In the genomic region with DNA sequence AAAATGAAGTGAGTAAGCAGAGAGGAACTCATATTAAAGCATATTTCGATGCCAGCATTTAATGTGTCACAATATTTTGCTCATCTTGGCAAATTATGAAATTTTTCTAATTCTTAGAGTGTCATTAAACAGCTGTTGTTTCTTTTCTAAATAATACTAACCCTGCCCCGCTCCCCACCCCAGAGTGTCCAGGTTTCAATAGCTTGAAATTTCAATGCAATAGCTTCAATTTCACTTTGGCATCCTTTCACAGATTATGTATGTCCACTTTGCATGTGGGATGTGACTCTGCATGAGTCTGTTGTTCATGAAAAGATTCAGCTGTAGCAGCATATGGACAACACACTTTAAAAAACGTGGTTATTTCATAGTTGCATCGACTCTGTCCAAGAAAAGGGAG, we compare ENCODE assay signal across 20 cellular contexts.
DNase-seq lines count a peak whose midpoint lies in the region; ATAC-seq lines count a peak whose summit lies in the region.
"Had no signal": no experiment of that assay in that cellular context is flagged by ENCODE, and none has a peak within 500 bp of the region (broad histone marks: within the 10 kb centered on the region; RNA-seq: fewer than 3 reads in every experiment).

No MANE protein-coding gene starts in this region.

- H3K27ac ChIP-seq in CD4-positive, alpha-beta memory T cell (ENCODE audit: low read depth, low read length) = no peak overlapping the region
- H3K27ac ChIP-seq: foreskin keratinocyte had no signal

- H3K36me3 Mint-ChIP-seq in CD4-positive, alpha-beta memory T cell = no peaks in the 10 kb centered on the region
- H3K36me3 Mint-ChIP-seq: type B pancreatic cell had no signal

- H3K4me3 Mint-ChIP-seq in CD4-positive, alpha-beta memory T cell = no peak overlapping the region
- H3K4me3 Mint-ChIP-seq: activated B cell treated with CpG ODN at 0.5 μM for 24 hours; neural crest cell; T-helper 1 cell treated with Interleukin-12 subunit alpha and Interleukin-12 subunit beta and Interleukin-4 antibody, amounts not matched to agents 30 μg/mL and 1 μg/mL, for 36 hours; type B pancreatic cell had no signal

- no peak overlapping the region for H3K4me3 ChIP-seq in CD4-positive, alpha-beta memory T cell (ENCODE audit: low read length in 2 of 2)
- H3K4me3 ChIP-seq: lung had no signal

- H3K36me3 ChIP-seq in CD4-positive, alpha-beta memory T cell (ENCODE audit: insufficient read depth, low read length) = no peaks in the 10 kb centered on the region

- no peaks in the 10 kb centered on the region for H3K9me3 ChIP-seq in CD4-positive, alpha-beta memory T cell (ENCODE audit: control insufficient read depth in 1 of 2, low read length in 2 of 2)

- CTCF ChIA-PET in CD4-positive, alpha-beta memory T cell (lab: Charles Lee; ENCODE audit: partially characterized antibody) = no interaction called here

- ATAC-seq in sciatic nerve (peak; percentile 15), HG03354 (IDR thresholded peaks at IDR 0.05; ENCODE audit: poor library complexity, severe bottlenecking, unreplicated experiment) (no peak), GM21723 (IDR thresholded peaks at IDR 0.05; ENCODE audit: unreplicated experiment) (no peak)
- ATAC-seq: foreskin keratinocyte had no signal

- peaks cover 0 to 3% (median 0%) of the 10 kb centered on the region in 8 donors for H3K9me3 Mint-ChIP-seq in CD4-positive, alpha-beta memory T cell
- H3K9me3 Mint-ChIP-seq: activated B cell treated with CpG ODN at 0.5 μM for 24 hours; T-helper 1 cell treated with Interleukin-12 subunit alpha and Interleukin-12 subunit beta and Interleukin-4 antibody, amounts not matched to agents 30 μg/mL and 1 μg/mL, for 36 hours; type B pancreatic cell had no signal

- H3K27me3 Mint-ChIP-seq in CD4-positive, alpha-beta memory T cell = peaks cover 2 to 12% of the 10 kb centered on the region in 2 donors

- no peak overlapping the region for H3K27ac Mint-ChIP-seq in CD4-positive, alpha-beta memory T cell
- H3K27ac Mint-ChIP-seq: activated B cell treated with CpG ODN at 0.5 μM for 24 hours; T-helper 1 cell treated with Interleukin-12 subunit alpha and Interleukin-12 subunit beta and Interleukin-4 antibody, amounts not matched to agents 30 μg/mL and 1 μg/mL, for 36 hours; type B pancreatic cell had no signal

- H3K4me1 Mint-ChIP-seq in CD4-positive, alpha-beta memory T cell = no peaks in the 10 kb centered on the region
- H3K4me1 Mint-ChIP-seq: activated B cell treated with CpG ODN at 0.5 μM for 24 hours, neural crest cell had no signal

- no peaks in the 10 kb centered on the region for H3K27me3 ChIP-seq in CD4-positive, alpha-beta memory T cell (ENCODE audit: insufficient read depth, low read length)

- intact Hi-C loops in sciatic nerve (cut with DNase I) = no loop called here
- intact Hi-C loops in CD4-positive, alpha-beta memory T cell (cut with micrococcal nuclease) = no loop called here

- POLR2A ChIA-PET in CD4-positive, alpha-beta memory T cell (lab: Charles Lee; ENCODE audit: partially characterized antibody) = no interaction called here

- no peaks in the 10 kb centered on the region for H3K4me1 ChIP-seq in CD4-positive, alpha-beta memory T cell (ENCODE audit: insufficient read depth, low read length)
- H3K4me1 ChIP-seq: foreskin keratinocyte had no signal

- DNase-seq in GM03348 (ENCODE audit: low spot score) = peak; percentile 65
- DNase-seq in RPMI7951 (ENCODE audit: low read depth) = peak; percentile 14
- DNase-seq in fibroblast of peridontal ligament (ENCODE audit: extremely low read depth) = peak; percentile 38
- no peak for DNase-seq in sciatic nerve (ENCODE audit: low spot score)
- no peak for DNase-seq in stimulated activated CD4-positive, alpha-beta T cell treated with anti-CD3 and anti-CD28 coated beads, Interleukin-12 subunit alpha, Interleukin-12 subunit beta, amount 100 ng/mL, for 4 hours
- DNase-seq in CD4-positive, alpha-beta memory T cell = no peak
- DNase-seq: activated B cell treated with CpG ODN at 0.5 μM for 24 hours, activated gamma-delta T cell treated with Interleukin-2 at 50 U/mL for 16 hours, GF-D8, KG1, NCI-H1417, NCI-H2171, NCI-H82 had no signal

Comparison
In these comparisons a context has a peak if more than half of its experiments do, and no peak if none do; other contexts are left out.
1. DNase-seq: peak in GM03348 (single experiment), RPMI7951 (single experiment) and fibroblast of peridontal ligament (single experiment); none in sciatic nerve (single experiment), stimulated activated CD4-positive, alpha-beta T cell treated with anti-CD3 and anti-CD28 coated beads, Interleukin-12 subunit alpha, Interleukin-12 subunit beta, amount 100 ng/mL, for 4 hours (single experiment) and CD4-positive, alpha-beta memory T cell (0 of 5).